Comparison of ENCODE assay signal across 9 cellular contexts in the genomic region with DNA sequence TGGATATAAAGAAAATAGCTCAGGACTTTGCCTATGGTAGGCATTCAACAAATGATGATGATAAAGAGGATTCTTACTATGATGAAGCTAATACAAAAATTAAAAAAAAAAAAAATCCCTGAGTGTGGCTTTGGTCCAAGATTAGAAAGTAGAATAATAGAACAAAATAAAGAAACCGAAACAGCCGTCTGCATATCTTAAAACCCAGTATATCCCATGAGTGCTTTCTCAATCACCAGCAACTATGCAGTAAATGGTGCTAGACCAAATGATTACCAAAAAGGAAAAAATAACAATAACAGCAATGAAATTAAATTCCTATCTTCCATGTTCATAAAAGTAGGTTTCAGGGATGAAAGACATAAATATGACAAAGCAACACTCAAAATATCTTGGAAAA. TPM values are rescaled to one million over a fixed set of nuclear protein-coding genes. Genes with fewer than 3 reads are reported as not detected.
"Had no signal": no experiment of that assay in that cellular context is flagged by ENCODE, and none has a peak within 500 bp of the region (broad histone marks: within the 10 kb centered on the region; RNA-seq: fewer than 3 reads in every experiment).

No MANE protein-coding gene starts in this region.

- DNase-seq: GM23248, GOT3, H7, H9, HCEC 1CT, HFFc6 had no signal

- H3K4me3 ChIP-seq: GM23248, GM23338, HAP-1 had no signal

- H3K4me2 ChIP-seq: GM23338 had no signal

- H2AFZ ChIP-seq: GM23248, GM23338 had no signal

- ATAC-seq: GM23338, HCT116 had no signal

- H3K36me3 ChIP-seq: HAP-1 had no signal

- H3K27ac ChIP-seq: GM23248 had no signal

- H3K4me1 ChIP-seq: HAP-1 had no signal

- H3K9me3 ChIP-seq: HAP-1 had no signal

- H3K9ac ChIP-seq: GM23248 had no signal

RNA-seq across cellular contexts. Expression of a gene that starts 59.3 kb away (rescaled TPM):
- total RNA-seq: GM23248, HFFc6 had no signal
